17 cellular contexts compared by ENCODE assay signal in genomic region chr6:161549977-161550655, GRCh38.
DNase-seq lines count a peak whose midpoint lies in the region; ATAC-seq, FAIRE-seq and TF ChIP-seq lines count a peak whose summit lies in the region.
"Had no signal": no experiment of that assay in that cellular context is flagged by ENCODE, and none has a peak within 500 bp of the region (broad histone marks: within the 10 kb centered on the region; RNA-seq: fewer than 3 reads in every experiment).

No MANE protein-coding gene starts in this region.

- no peak overlapping the region for H3K4me2 ChIP-seq in K562 (ENCODE audit: insufficient read depth, low read length)

- no peaks in the 10 kb centered on the region for H3K9me3 ChIP-seq in K562 (replicated peaks; ENCODE audit: control insufficient read depth, insufficient read depth, low read depth, low read length)

- BruUV-seq in K562 (replicated peaks; lab: Mats Ljungman, UMichigan): no TSS peak

- intact Hi-C loops in K562 (cut with micrococcal nuclease): no loop called here
- intact Hi-C loops in activated T-helper 2 cell treated with anti-CD3 and anti-CD28 coated beads, Interferon-gamma antibody, Interleukin-2, Interleukin-4, amounts not matched to agents 10 μg/mL and 5 μg/mL and 100 μg/mL, durations not matched to agents 14 hours and 24 hours and 36 hours (cut with micrococcal nuclease): no loop called here

- FAIRE-seq in K562 (lab: Jason Lieb, UNC): no peak
- FAIRE-seq: GM12878 had no signal

- CTCF ChIA-PET in K562 (lab: Yijun Ruan, JAX; ENCODE audit: low intra/inter-chr PET ratio): no interaction called here

- in situ Hi-C loops in K562 (cut with MboI): no loop called here

- H3K27ac Mint-ChIP-seq in osteocyte (ENCODE audit: unreplicated experiment): no peak overlapping the region
- no peak overlapping the region for H3K27ac Mint-ChIP-seq in activated T-helper 2 cell treated with anti-CD3 and anti-CD28 coated beads, Interferon-gamma antibody, Interleukin-2, Interleukin-4, amounts not matched to agents 10 μg/mL and 5 μg/mL and 100 μg/mL, durations not matched to agents 14 hours and 24 hours and 36 hours
- H3K27ac Mint-ChIP-seq: stimulated activated naive B cell treated with anti-CD40 and anti-IgM and Interleukin-4, amounts not matched to agents 10 μg/mL and 1 μg/mL and 100 μg/mL, for 72 hours had no signal

- no peaks in the 10 kb centered on the region for H3K4me1 ChIP-seq in K562 (replicated peaks in 1 of 2; ENCODE audit: control insufficient read depth in 2 of 2, insufficient read depth in 2 of 2, low read length in 2 of 2)

- no peak overlapping the region for H3K4me3 ChIP-seq in K562
- H3K4me3 ChIP-seq: coronary artery, GM12878 had no signal

- no peak for TF ChIP-seq RAD21 in K562 (CRISPR knock-in tag; conservative IDR thresholded peaks at IDR 0.05 in 1 of 2, IDR thresholded peaks at IDR 0.05 in 1 of 2)

- H2AFZ ChIP-seq in K562 (ENCODE audit: low read depth, low read length): no peak overlapping the region

- WGBS in K562 (ENCODE audit: insufficient coverage, low coverage, missing lambda C conversion rate): 1% methylated on average over 4 of the region's 4 CpGs

- H3K36me3 ChIP-seq in K562 (ENCODE audit: control insufficient read depth, insufficient read depth, low read length): no peaks in the 10 kb centered on the region
- H3K36me3 ChIP-seq: WERI-Rb-1 had no signal

- peak in 2 of 3 experiments; percentile 17 to 29; a peak in 3 of 6 replicates for TF ChIP-seq CTCF in K562 (IDR thresholded peaks at IDR 0.05 in 2 of 3, conservative IDR thresholded peaks at IDR 0.05 in 1 of 3; ENCODE audit: insufficient read depth in 2 of 3, low read depth in 1 of 3, low read length in 3 of 3)
- TF ChIP-seq CTCF in osteocyte (IDR thresholded peaks at IDR 0.05): peak; percentile 22

- ATAC-seq in K562: peak; percentile 94
- ATAC-seq: GM12878; stimulated activated naive B cell treated with anti-CD40 and anti-IgM and Interleukin-4, amounts not matched to agents 10 μg/mL and 1 μg/mL and 100 μg/mL, for 72 hours had no signal

- H3K27me3 Mint-ChIP-seq in osteocyte (ENCODE audit: unreplicated experiment): no peaks in the 10 kb centered on the region
- no peaks in the 10 kb centered on the region for H3K27me3 Mint-ChIP-seq in activated T-helper 2 cell treated with anti-CD3 and anti-CD28 coated beads, Interferon-gamma antibody, Interleukin-2, Interleukin-4, amounts not matched to agents 10 μg/mL and 5 μg/mL and 100 μg/mL, durations not matched to agents 14 hours and 24 hours and 36 hours (ENCODE audit: low read depth)
- H3K27me3 Mint-ChIP-seq: stimulated activated naive B cell treated with anti-CD40 and anti-IgM and Interleukin-4, amounts not matched to agents 10 μg/mL and 1 μg/mL and 100 μg/mL, for 72 hours had no signal

- peaks cover 20% of the 10 kb centered on the region for H3K4me1 Mint-ChIP-seq in osteocyte (ENCODE audit: unreplicated experiment)
- H3K4me1 Mint-ChIP-seq in activated T-helper 2 cell treated with anti-CD3 and anti-CD28 coated beads, Interferon-gamma antibody, Interleukin-2, Interleukin-4, amounts not matched to agents 10 μg/mL and 5 μg/mL and 100 μg/mL, durations not matched to agents 14 hours and 24 hours and 36 hours (ENCODE audit: low read depth): no peaks in the 10 kb centered on the region

- H3K4me3 Mint-ChIP-seq in osteocyte (ENCODE audit: unreplicated experiment): no peak overlapping the region
- no peak overlapping the region for H3K4me3 Mint-ChIP-seq in activated T-helper 2 cell treated with anti-CD3 and anti-CD28 coated beads, Interferon-gamma antibody, Interleukin-2, Interleukin-4, amounts not matched to agents 10 μg/mL and 5 μg/mL and 100 μg/mL, durations not matched to agents 14 hours and 24 hours and 36 hours (ENCODE audit: low read depth)
- H3K4me3 Mint-ChIP-seq: stimulated activated naive B cell treated with anti-CD40 and anti-IgM and Interleukin-4, amounts not matched to agents 10 μg/mL and 1 μg/mL and 100 μg/mL, for 72 hours had no signal

- TF ChIP-seq EP300 in K562 (IDR thresholded peaks at IDR 0.05; ENCODE audit: low read length): no peak

- DNase-seq in NCI-H82 (lab: John Stamatoyannopoulos, UW) (peak; percentile 17), NCI-H82 treated with DMSO at 0.1 percent for 48 hours (lab: John Stamatoyannopoulos, UW; ENCODE audit: unreplicated experiment) (no peak), NCI-H1092 treated with DMSO at 0.1 percent for 48 hours (lab: John Stamatoyannopoulos, UW) (peak; percentile 7), K562 (ENCODE audit: extremely low read depth in 1 of 4, low spot score in 3 of 4) (peak; percentile 15 to 31 (median 18)), osteocyte (ENCODE audit: extremely low spot score, unreplicated experiment) (no peak), NCI-H187 treated with DMSO at 0.1 percent for 48 hours (lab: John Stamatoyannopoulos, UW) (no peak)
- no peak for DNase-seq in activated T-helper 2 cell treated with anti-CD3 and anti-CD28 coated beads, Interferon-gamma antibody, Interleukin-2, Interleukin-4, amounts not matched to agents 10 μg/mL and 5 μg/mL and 100 μg/mL, durations not matched to agents 14 hours and 24 hours and 36 hours (ENCODE audit: low spot score)
- DNase-seq in stimulated activated CD4-positive, alpha-beta T cell treated with anti-CD3 and anti-CD28 coated beads, Interleukin-4, amount 100 ng/mL, for 24 hours: no peak
- DNase-seq: DMS79; KBM-7; NCI-H345; retina; stimulated activated CD4-positive, alpha-beta T cell treated with anti-CD3 and anti-CD28 coated beads, Interleukin-2, amount 100 ng/mL, for 48 hours; stimulated activated naive B cell treated with anti-CD40 and anti-IgM and Interleukin-4, amounts not matched to agents 10 μg/mL and 1 μg/mL and 100 μg/mL, for 72 hours; WERI-Rb-1 had no signal

- POLR2A ChIA-PET in K562 (lab: Yijun Ruan, JAX): no interaction called here

- no peak overlapping the region for H3K9ac ChIP-seq in K562 (ENCODE audit: insufficient read depth in 1 of 2, low read depth in 2 of 2, low read length in 2 of 2)

- H3K27ac ChIP-seq in K562 (ENCODE audit: extremely low read depth, low read depth, low read length): no peak overlapping the region
- H3K27ac ChIP-seq: coronary artery, WERI-Rb-1 had no signal

- H3K9me1 ChIP-seq in K562 (ENCODE audit: control insufficient read depth, insufficient read depth, low read length): no peaks in the 10 kb centered on the region

- H3K36me3 Mint-ChIP-seq in osteocyte (ENCODE audit: unreplicated experiment): peaks cover 14% of the 10 kb centered on the region
- H3K36me3 Mint-ChIP-seq in activated T-helper 2 cell treated with anti-CD3 and anti-CD28 coated beads, Interferon-gamma antibody, Interleukin-2, Interleukin-4, amounts not matched to agents 10 μg/mL and 5 μg/mL and 100 μg/mL, durations not matched to agents 14 hours and 24 hours and 36 hours (ENCODE audit: low read depth): no peaks in the 10 kb centered on the region

- TF ChIP-seq POLR2A in K562 (conservative IDR thresholded peaks at IDR 0.05): no peak

- H3K9me3 Mint-ChIP-seq in osteocyte (ENCODE audit: unreplicated experiment): peaks cover 38% of the 10 kb centered on the region
- peaks cover 15% of the 10 kb centered on the region for H3K9me3 Mint-ChIP-seq in activated T-helper 2 cell treated with anti-CD3 and anti-CD28 coated beads, Interferon-gamma antibody, Interleukin-2, Interleukin-4, amounts not matched to agents 10 μg/mL and 5 μg/mL and 100 μg/mL, durations not matched to agents 14 hours and 24 hours and 36 hours

- H4K20me1 ChIP-seq in K562 (replicated peaks; ENCODE audit: control insufficient read depth, insufficient read depth, low read length): no peaks in the 10 kb centered on the region

- H3K79me2 ChIP-seq in K562 (ENCODE audit: control insufficient read depth, insufficient read depth, low read length): no peaks in the 10 kb centered on the region

- peaks cover 0 to 4% of the 10 kb centered on the region in 2 experiments; a peak in 2 of 5 replicates for H3K27me3 ChIP-seq in K562 (ENCODE audit: control insufficient read depth in 2 of 2, insufficient read depth in 2 of 2, low read length in 2 of 2)

TF ChIP-seq in K562, 482 proteins besides CTCF, POLR2A, EP300 and RAD21 (continues in another document):
- TF ChIP-seq JUN (IDR thresholded peaks at IDR 0.05; ENCODE audit: borderline replicate concordance, low read depth, low read length): 0 out of 2 replicates have a peak, but pooled peaks have one; percentile 43
- no peak for TF ChIP-seq JUN (CRISPR knock-in tag; IDR thresholded peaks at IDR 0.05; ENCODE audit: borderline replicate concordance)
- peak; percentile 78 for TF ChIP-seq JUND (IDR thresholded peaks at IDR 0.05; ENCODE audit: borderline replicate concordance, low read depth, low read length)
- peak; percentile 72; the same call in 2 of the 3 replicates for TF ChIP-seq JUND (tag; IDR thresholded peaks at IDR 0.05; ENCODE audit: borderline replicate concordance, low read depth, low read length)
- TF ChIP-seq ATF1 (CRISPR knock-in tag; IDR thresholded peaks at IDR 0.05): no peak
- TF ChIP-seq ATF1 (tag; IDR thresholded peaks at IDR 0.05): peak; percentile 43
- TF ChIP-seq CREB1 (IDR thresholded peaks at IDR 0.05): peak; percentile 69
- no peak for TF ChIP-seq CREB1 (CRISPR knock-in tag; IDR thresholded peaks at IDR 0.05)
- peak; percentile 78 for TF ChIP-seq ATF3 (IDR thresholded peaks at IDR 0.05)
- TF ChIP-seq ATF3 (CRISPR knock-in tag; conservative IDR thresholded peaks at IDR 0.05): no peak
- TF ChIP-seq ATF7 (IDR thresholded peaks at IDR 0.05): peak; percentile 89
- TF ChIP-seq CEBPB (tag; IDR thresholded peaks at IDR 0.05): peak; percentile 16; the same call in 1 of the 2 replicates
- TF ChIP-seq FOXA3 (CRISPR knock-in tag; conservative IDR thresholded peaks at IDR 0.05 in 1 of 2, IDR thresholded peaks at IDR 0.05 in 1 of 2): peak; percentile 65 to 96; a peak in 3 of 4 replicates
- no peak for TF ChIP-seq ZBTB43 (CRISPR knock-in tag; IDR thresholded peaks at IDR 0.05)

Comparison
In these comparisons a context has a peak if more than half of its experiments do, and no peak if none do; other contexts are left out.
1. DNase-seq: peak in NCI-H82 (single experiment), NCI-H1092 treated with DMSO at 0.1 percent for 48 hours (single experiment) and K562 (4 of 4); none in NCI-H82 treated with DMSO at 0.1 percent for 48 hours (single experiment), osteocyte (single experiment), activated T-helper 2 cell treated with anti-CD3 and anti-CD28 coated beads, Interferon-gamma antibody, Interleukin-2, Interleukin-4, amounts not matched to agents 10 μg/mL and 5 μg/mL and 100 μg/mL, durations not matched to agents 14 hours and 24 hours and 36 hours (single experiment), stimulated activated CD4-positive, alpha-beta T cell treated with anti-CD3 and anti-CD28 coated beads, Interleukin-4, amount 100 ng/mL, for 24 hours (single experiment) and NCI-H187 treated with DMSO at 0.1 percent for 48 hours (single experiment).